ENCODE assay signal across 18 cellular contexts in genomic region chr12:128076188-128076587, GRCh38.
DNase-seq lines count a peak whose midpoint lies in the region; ATAC-seq and TF ChIP-seq lines count a peak whose summit lies in the region.
"Had no signal": no experiment of that assay in that cellular context is flagged by ENCODE, and none has a peak within 500 bp of the region (broad histone marks: within the 10 kb centered on the region; RNA-seq: fewer than 3 reads in every experiment).

No MANE protein-coding gene starts in this region.

- TF ChIP-seq CTCF in AG04449 (IDR thresholded peaks at IDR 0.05; ENCODE audit: insufficient read depth, low read length, missing control alignments) (no peak), astrocyte of the cerebellum (IDR thresholded peaks at IDR 0.05; ENCODE audit: low read depth, low read length, missing control alignments) (no peak), kidney epithelial cell (IDR thresholded peaks at IDR 0.05; ENCODE audit: insufficient read depth, low read length, poor library complexity, severe bottlenecking) (no peak)

- H3K4me3 ChIP-seq in AG04449 (ENCODE audit: low read depth, low read length): no peak overlapping the region
- no peak overlapping the region for H3K4me3 ChIP-seq in astrocyte of the cerebellum (ENCODE audit: low read depth, low read length)
- no peak overlapping the region for H3K4me3 ChIP-seq in kidney epithelial cell (ENCODE audit: low read depth, low read length)
- H3K4me3 ChIP-seq: cardiac muscle cell, upper lobe of left lung had no signal

- no peaks in the 10 kb centered on the region for H3K27me3 ChIP-seq in kidney epithelial cell (ENCODE audit: control insufficient read depth, insufficient read depth, low read length)
- H3K27me3 ChIP-seq: cardiac muscle cell, upper lobe of left lung had no signal

- H3K36me3 ChIP-seq in kidney epithelial cell (ENCODE audit: control insufficient read depth, insufficient read depth, low read length): no peaks in the 10 kb centered on the region
- H3K36me3 ChIP-seq: cardiac muscle cell, upper lobe of left lung had no signal

- in situ Hi-C loops in astrocyte of the cerebellum (cut with HindIII; ENCODE audit: low sequenced_read_pairs): no loop called here

- POLR2A ChIA-PET in AG04449 (lab: Yijun Ruan, JAX): no interaction called here

- ATAC-seq in HG03175 (IDR thresholded peaks at IDR 0.05; ENCODE audit: unreplicated experiment): no peak
- ATAC-seq in GM21576 (IDR thresholded peaks at IDR 0.05; ENCODE audit: unreplicated experiment): no peak
- ATAC-seq in GM18519 (IDR thresholded peaks at IDR 0.05; ENCODE audit: low FRiP score, unreplicated experiment): no peak
- no peak for ATAC-seq in GM21723 (IDR thresholded peaks at IDR 0.05; ENCODE audit: unreplicated experiment)
- ATAC-seq: activated CD8-positive, alpha-beta T cell treated with anti-CD3 and anti-CD28 coated beads, Interleukin-2, amount 10 ng/mL, durations not matched to agents 7 days and 5 days had no signal

- CTCF ChIA-PET in AG04449 (lab: Yijun Ruan, JAX): interaction anchor here (1.6 kb wide), 1 partner anchor 398 kb away, joined by 4 read pairs; no protein-coding TSS in a partner anchor

- DNase-seq in AG04449 (ENCODE audit: low read depth, low spot score): peak; percentile 94
- peak; percentile 65 for DNase-seq in HT1080 (ENCODE audit: low read depth)
- DNase-seq in astrocyte of the cerebellum (ENCODE audit: low read depth): peak; percentile 37
- DNase-seq in kidney epithelial cell (ENCODE audit: low read depth): peak; percentile 61
- DNase-seq: activated CD8-positive, alpha-beta T cell treated with anti-CD3 and anti-CD28 coated beads, Interleukin-2, amount 10 ng/mL, durations not matched to agents 7 days and 5 days; activated effector memory CD4-positive, alpha-beta T cell treated with Interleukin-2 at 50 U/mL for 16 hours; DMS79 treated with DMSO at 0.1 percent for 48 hours; H7; NCI-H1417; NCI-H510A; RPMI8226; T1000; upper lobe of left lung had no signal

Comparison
In these comparisons a context has a peak if more than half of its experiments do, and no peak if none do; other contexts are left out.
1. DNase-seq: peak in every context shown above with its lines; median percentile 94 in AG04449; 65 in HT1080; 61 in kidney epithelial cell; 37 in astrocyte of the cerebellum.